8 cellular contexts compared by ENCODE assay signal in the genomic region with DNA sequence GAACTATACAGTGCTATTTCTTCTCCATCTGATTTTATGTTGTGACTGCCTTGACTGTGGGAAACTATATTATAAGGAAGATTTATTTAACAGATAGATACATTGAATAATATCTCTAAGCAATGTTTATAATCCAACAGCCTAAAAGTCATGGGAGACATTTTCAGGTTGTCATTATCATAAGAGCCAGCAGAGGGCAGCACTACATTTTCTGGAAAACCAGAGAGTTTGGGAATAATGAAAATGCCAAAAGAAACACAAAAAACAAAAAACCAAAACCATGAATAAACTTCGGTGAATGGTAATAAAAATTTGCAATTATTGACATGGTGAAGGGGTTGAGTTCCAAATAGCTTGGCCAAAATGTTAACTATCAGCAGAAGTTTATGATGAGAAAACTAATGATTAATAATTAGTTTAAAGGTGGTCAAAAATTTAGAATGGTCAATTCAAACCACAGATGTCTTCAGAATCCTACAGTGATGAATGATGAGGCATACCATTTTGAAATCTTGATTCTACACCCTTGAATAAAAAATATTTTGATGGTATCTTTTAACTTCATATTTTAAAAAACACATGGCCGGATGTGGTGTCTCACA. TPM values are rescaled to one million over a fixed set of nuclear protein-coding genes. Genes with fewer than 3 reads are reported as not detected.
DNase-seq lines count a peak whose midpoint lies in the region; ATAC-seq, FAIRE-seq and TF ChIP-seq lines count a peak whose summit lies in the region.

No MANE protein-coding gene starts in this region.

- CTCF ChIA-PET in activated CD4-positive, alpha-beta T cell treated with anti-CD3 and anti-CD28 coated beads for 36 hours (lab: Charles Lee): interaction anchor here (0.6 to 1.3 kb wide), 5 partner anchors 19 to 95 kb away, joined by 3 to 4 read pairs (median 3); no protein-coding TSS in a partner anchor

- no peaks in the 10 kb centered on the region for H3K9me3 Mint-ChIP-seq in activated CD4-positive, alpha-beta T cell treated with anti-CD3 and anti-CD28 coated beads for 36 hours (ENCODE audit: low read depth)

- FAIRE-seq in frontal cortex (lab: Jason Lieb, UNC): peak; percentile 90

- TF ChIP-seq CTCF in WI38 (IDR thresholded peaks at IDR 0.05; ENCODE audit: low read depth, low read length): peak; percentile 27
- TF ChIP-seq CTCF in retinal pigment epithelial cell (conservative IDR thresholded peaks at IDR 0.05; ENCODE audit: low read depth, low read length): peak; percentile 73

- intact Hi-C loops in activated CD4-positive, alpha-beta T cell treated with anti-CD3 and anti-CD28 coated beads for 36 hours (cut with DNase I, micrococcal nuclease): loop anchor here (5.0 kb wide), 5 partner anchors 98 to 1458 kb away; a partner anchor contains a TSS

- peak; percentile 37 for DNase-seq in activated CD4-positive, alpha-beta T cell treated with anti-CD3 and anti-CD28 coated beads for 36 hours
- no peak for DNase-seq in activated CD4-positive, alpha-beta T cell treated with anti-CD3 and anti-CD28 coated beads for 1 hour
- DNase-seq in Kasumi-1 (lab: John Stamatoyannopoulos, UW) (peak; percentile 4), frontal cortex (ENCODE audit: low spot score in 2 of 2) (peak; percentile 33 to 36), retinal pigment epithelial cell (ENCODE audit: low read depth) (no peak), HPDE6-E6E7 (ENCODE audit: extremely low spot score) (no peak)

- ATAC-seq in activated CD4-positive, alpha-beta T cell treated with anti-CD3 and anti-CD28 coated beads for 36 hours: no peak
- ATAC-seq in HG03175 (IDR thresholded peaks at IDR 0.05; ENCODE audit: unreplicated experiment): no peak

- POLR2A ChIA-PET in activated CD4-positive, alpha-beta T cell treated with anti-CD3 and anti-CD28 coated beads for 36 hours (lab: Charles Lee): interaction anchor here (1.1 kb wide), 1 partner anchor 195 kb away, joined by 4 read pairs; no protein-coding TSS in a partner anchor

- peaks cover 61% of the 10 kb centered on the region for H3K36me3 Mint-ChIP-seq in activated CD4-positive, alpha-beta T cell treated with anti-CD3 and anti-CD28 coated beads for 36 hours (ENCODE audit: low read depth)

- H3K4me3 Mint-ChIP-seq in activated CD4-positive, alpha-beta T cell treated with anti-CD3 and anti-CD28 coated beads for 36 hours: no peak overlapping the region

- H3K4me3 ChIP-seq in WI38 (ENCODE audit: low read depth, low read length): no peak overlapping the region
- H3K4me3 ChIP-seq in retinal pigment epithelial cell (ENCODE audit: low read length): no peak overlapping the region

- H3K27me3 Mint-ChIP-seq in activated CD4-positive, alpha-beta T cell treated with anti-CD3 and anti-CD28 coated beads for 36 hours: no peaks in the 10 kb centered on the region

- peaks cover 27% of the 10 kb centered on the region for H3K4me1 Mint-ChIP-seq in activated CD4-positive, alpha-beta T cell treated with anti-CD3 and anti-CD28 coated beads for 36 hours

- no peak overlapping the region for H3K27ac Mint-ChIP-seq in activated CD4-positive, alpha-beta T cell treated with anti-CD3 and anti-CD28 coated beads for 36 hours

RNA-seq across cellular contexts. Expression of a gene that starts 4.7 kb away (rescaled TPM):
- total RNA-seq in activated CD4-positive, alpha-beta T cell treated with anti-CD3 and anti-CD28 coated beads for 36 hours: 1,000 to 10,000 TPM in 1 of 2 experiments, 100 to 1,000 TPM in 1; 983 to 1,166 TPM
- 669 TPM for total RNA-seq in frontal cortex

RNA-seq across cellular contexts. Expression of a gene that starts 5.1 kb away (rescaled TPM):
- 10 to 100 TPM; 70.6 to 90.4 TPM for total RNA-seq in activated CD4-positive, alpha-beta T cell treated with anti-CD3 and anti-CD28 coated beads for 36 hours
- total RNA-seq in frontal cortex: 86.8 TPM

Comparison
In these comparisons a context has a peak if more than half of its experiments do, and no peak if none do; other contexts are left out.
1. DNase-seq: peak in activated CD4-positive, alpha-beta T cell treated with anti-CD3 and anti-CD28 coated beads for 36 hours (single experiment), Kasumi-1 (2 of 2) and frontal cortex (2 of 2); none in activated CD4-positive, alpha-beta T cell treated with anti-CD3 and anti-CD28 coated beads for 1 hour (single experiment), retinal pigment epithelial cell (single experiment) and HPDE6-E6E7 (single experiment).